ENCODE assay signal across 1 cellular context in genomic region chr22:48941903-48942625, GRCh38.
TF ChIP-seq lines count a peak whose summit lies in the region.

No MANE protein-coding gene starts in this region.

TF ChIP-seq in HepG2, 621 proteins besides CTCF, POLR2A, EP300 and RAD21 (continued from another document and continues in another):
- TF ChIP-seq BCLAF1 (IDR thresholded peaks at IDR 0.05) (no peak), ESRRA (CRISPR knock-in tag; IDR thresholded peaks at IDR 0.05; ENCODE audit: low read depth) (no peak), EED (CRISPR knock-in tag; IDR thresholded peaks at IDR 0.05) (no peak), ZZZ3 (CRISPR knock-in tag; IDR thresholded peaks at IDR 0.05; ENCODE audit: borderline replicate concordance) (no peak), TEF (CRISPR knock-in tag; IDR thresholded peaks at IDR 0.05) (no peak), RFX5 (IDR thresholded peaks at IDR 0.05; ENCODE audit: low read depth, low read length) (no peak), HBP1 (CRISPR knock-in tag; IDR thresholded peaks at IDR 0.05; ENCODE audit: low read depth) (no peak), ZFX (CRISPR knock-in tag; IDR thresholded peaks at IDR 0.05; ENCODE audit: low read depth) (peak; percentile 76), ATF7-NPFF (CRISPR knock-in tag; IDR thresholded peaks at IDR 0.05; ENCODE audit: low read depth) (no peak), YY1 (IDR thresholded peaks at IDR 0.05; ENCODE audit: insufficient read depth, insufficient replicate concordance, low read depth, low read length) (no peak), ZNF451 (CRISPR knock-in tag; IDR thresholded peaks at IDR 0.05) (no peak), HMGA1 (CRISPR knock-in tag; conservative IDR thresholded peaks at IDR 0.05) (no peak), MAFG (CRISPR knock-in tag; IDR thresholded peaks at IDR 0.05) (no peak), ETS1 (CRISPR knock-in tag; IDR thresholded peaks at IDR 0.05) (no peak), CBX2 (IDR thresholded peaks at IDR 0.05; ENCODE audit: low read depth, low read length) (no peak), CBX2 (CRISPR knock-in tag; IDR thresholded peaks at IDR 0.05; ENCODE audit: low read depth) (no peak), ZNF768 (CRISPR knock-in tag; IDR thresholded peaks at IDR 0.05) (no peak), RELA (CRISPR knock-in tag; IDR thresholded peaks at IDR 0.05) (no peak), KAT8 (CRISPR knock-in tag; IDR thresholded peaks at IDR 0.05) (no peak), NR2F6 (IDR thresholded peaks at IDR 0.05) (no peak), NR2F6 (CRISPR knock-in tag; IDR thresholded peaks at IDR 0.05) (no peak), REST (IDR thresholded peaks at IDR 0.05; ENCODE audit: borderline replicate concordance in 1 of 2, low read depth in 1 of 2, low read length in 2 of 2) (no peak), ZBTB10 (CRISPR knock-in tag; IDR thresholded peaks at IDR 0.05; ENCODE audit: borderline replicate concordance) (no peak), MNT (IDR thresholded peaks at IDR 0.05) (no peak), BRD4 (CRISPR knock-in tag; IDR thresholded peaks at IDR 0.05) (0 out of 2 replicates have a peak, but pooled peaks have one; percentile 24), KLF9 (CRISPR knock-in tag; IDR thresholded peaks at IDR 0.05; ENCODE audit: low read depth) (no peak), ZBTB46 (CRISPR knock-in tag; IDR thresholded peaks at IDR 0.05; ENCODE audit: borderline replicate concordance) (no peak), JUN (CRISPR knock-in tag; IDR thresholded peaks at IDR 0.05) (no peak), ZFY (CRISPR knock-in tag; IDR thresholded peaks at IDR 0.05) (peak; percentile 80), PRMT3 (CRISPR knock-in tag; IDR thresholded peaks at IDR 0.05; ENCODE audit: borderline replicate concordance, low read depth) (no peak), DNMT1 (CRISPR knock-in tag; IDR thresholded peaks at IDR 0.05) (no peak), ZNF660 (CRISPR knock-in tag; IDR thresholded peaks at IDR 0.05; ENCODE audit: borderline replicate concordance, low read depth) (no peak), ZNF331 (CRISPR knock-in tag; IDR thresholded peaks at IDR 0.05) (no peak), ATF6 (CRISPR knock-in tag; conservative IDR thresholded peaks at IDR 0.05) (no peak), PRDM15 (CRISPR knock-in tag; IDR thresholded peaks at IDR 0.05) (no peak), ZNF383 (CRISPR knock-in tag; IDR thresholded peaks at IDR 0.05; ENCODE audit: borderline replicate concordance) (no peak), RFXANK (CRISPR knock-in tag; IDR thresholded peaks at IDR 0.05) (no peak)
